26 cellular contexts compared by ENCODE assay signal in the genomic region with DNA sequence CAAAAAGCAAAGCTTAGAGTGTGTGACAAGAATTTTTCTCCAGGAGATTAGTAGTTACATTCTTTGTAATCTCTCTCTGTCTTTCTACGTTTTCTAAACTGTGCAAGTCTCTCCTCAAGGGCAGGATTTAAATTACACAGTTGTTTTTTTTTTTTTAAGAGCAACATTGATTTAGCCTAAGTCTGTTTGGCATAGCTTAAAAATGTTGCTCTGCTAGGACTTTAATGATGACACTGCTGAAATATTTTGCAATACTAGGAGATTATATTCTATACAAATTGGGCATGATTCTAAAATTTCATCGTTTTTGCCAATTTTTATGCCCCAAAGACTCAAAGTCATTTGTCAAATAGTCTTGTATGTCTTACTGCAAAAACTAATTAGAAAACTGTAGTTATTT.
"Had no signal": no experiment of that assay in that cellular context is flagged by ENCODE, and none has a peak within 500 bp of the region (broad histone marks: within the 10 kb centered on the region; RNA-seq: fewer than 3 reads in every experiment).

No MANE protein-coding gene starts in this region.

- DNase-seq: activated B cell treated with CpG ODN at 0.5 μM for 24 hours; activated CD4-positive, alpha-beta T cell treated with anti-CD3 and anti-CD28 coated beads for 36 hours; activated CD8-positive, alpha-beta memory T cell treated with anti-CD3 and anti-CD28 coated beads, Interleukin-2, amount 10 ng/mL, durations not matched to agents 7 days and 5 days; activated CD8-positive, alpha-beta T cell treated with anti-CD3 and anti-CD28 coated beads, Interleukin-2, amount 10 ng/mL, durations not matched to agents 7 days and 5 days; activated naive CD4-positive, alpha-beta T cell; activated T-cell treated with anti-CD3 and anti-CD28 coated beads, Interleukin-2, amount 50 U/mL, for 48 hours; anterior cingulate cortex; body of pancreas; effector CD8-positive, alpha-beta T cell; foreskin keratinocyte; heart left ventricle; hypothalamus; ovary; right lobe of liver; small intestine; stimulated activated CD4-positive, alpha-beta T cell treated with anti-CD3 and anti-CD28 coated beads, Interleukin-4, amount 100 ng/mL, for 24 hours; T-cell; uterus had no signal

- H3K36me3 Mint-ChIP-seq: activated CD8-positive, alpha-beta memory T cell treated with anti-CD3 and anti-CD28 coated beads, Interleukin-2, amount 10 ng/mL, durations not matched to agents 7 days and 5 days; activated naive CD4-positive, alpha-beta T cell treated with anti-CD3 and anti-CD28 coated beads, Interleukin-2, amount 50 U/mL, for 72 hours; memory B cell; stimulated activated effector memory CD8-positive, alpha-beta T cell treated with anti-CD3 and anti-CD28 coated beads, Interleukin-12 subunit alpha, Interleukin-12 subunit beta, amount 100 ng/mL, for 72 hours; T-cell; type B pancreatic cell had no signal

- H3K4me1 ChIP-seq: body of pancreas, foreskin keratinocyte, heart left ventricle, right lobe of liver, uterus had no signal

- H3K27me3 ChIP-seq: body of pancreas, heart left ventricle, neutrophil, ovary, right lobe of liver, uterus had no signal

- H3K9me3 ChIP-seq: body of pancreas, neutrophil, ovary, right lobe of liver, uterus had no signal

- H3K4me1 Mint-ChIP-seq: activated B cell treated with CpG ODN at 0.5 μM for 24 hours; memory B cell; stimulated activated effector memory CD8-positive, alpha-beta T cell treated with anti-CD3 and anti-CD28 coated beads, Interleukin-12 subunit alpha, Interleukin-12 subunit beta, amount 100 ng/mL, for 72 hours had no signal

- H3K4me3 Mint-ChIP-seq: activated B cell treated with CpG ODN at 0.5 μM for 24 hours; activated CD4-positive, alpha-beta T cell treated with anti-CD3 and anti-CD28 coated beads for 36 hours; activated CD8-positive, alpha-beta memory T cell treated with anti-CD3 and anti-CD28 coated beads, Interleukin-2, amount 10 ng/mL, durations not matched to agents 7 days and 5 days; activated CD8-positive, alpha-beta T cell treated with anti-CD3 and anti-CD28 coated beads, Interleukin-2, amount 10 ng/mL, durations not matched to agents 7 days and 5 days; memory B cell; natural killer cell treated with Interleukin-12 subunit alpha and Interleukin-12 subunit beta and Interleukin-15 and Interleukin-18, amount 100 ng/mL, for 72 hours; stimulated activated effector memory CD8-positive, alpha-beta T cell treated with anti-CD3 and anti-CD28 coated beads, Interleukin-12 subunit alpha, Interleukin-12 subunit beta, amount 100 ng/mL, for 72 hours; stimulated activated naive CD8-positive, alpha-beta T cell treated with anti-CD3 and anti-CD28 coated beads, Interleukin-15, Interleukin-2, amounts not matched to agents 100 ng/mL and 50 ng/mL, for 24 hours; T-cell; type B pancreatic cell had no signal

- H3K9me3 Mint-ChIP-seq: activated B cell treated with CpG ODN at 0.5 μM for 24 hours, type B pancreatic cell had no signal

- H3K27ac Mint-ChIP-seq: activated B cell treated with CpG ODN at 0.5 μM for 24 hours; activated CD4-positive, alpha-beta T cell treated with anti-CD3 and anti-CD28 coated beads for 36 hours; activated CD8-positive, alpha-beta memory T cell treated with anti-CD3 and anti-CD28 coated beads, Interleukin-2, amount 10 ng/mL, durations not matched to agents 7 days and 5 days; activated CD8-positive, alpha-beta T cell treated with anti-CD3 and anti-CD28 coated beads, Interleukin-2, amount 10 ng/mL, durations not matched to agents 7 days and 5 days; activated naive CD4-positive, alpha-beta T cell treated with anti-CD3 and anti-CD28 coated beads, Interleukin-2, amount 50 U/mL, for 72 hours; memory B cell; natural killer cell treated with Interleukin-12 subunit alpha and Interleukin-12 subunit beta and Interleukin-15 and Interleukin-18, amount 100 ng/mL, for 72 hours; progenitor cell of endocrine pancreas; stimulated activated effector memory CD8-positive, alpha-beta T cell treated with anti-CD3 and anti-CD28 coated beads, Interleukin-12 subunit alpha, Interleukin-12 subunit beta, amount 100 ng/mL, for 72 hours; stimulated activated naive CD8-positive, alpha-beta T cell treated with anti-CD3 and anti-CD28 coated beads, Interleukin-15, Interleukin-2, amounts not matched to agents 100 ng/mL and 50 ng/mL, for 24 hours; T-cell; type B pancreatic cell had no signal

- H3K36me3 ChIP-seq: heart left ventricle, neutrophil, ovary, right lobe of liver, uterus had no signal

- H3K27ac ChIP-seq: body of pancreas, foreskin keratinocyte, heart left ventricle, neutrophil, ovary, right lobe of liver, uterus had no signal

- H3K4me3 ChIP-seq: body of pancreas, heart left ventricle, ovary, right lobe of liver, uterus had no signal

- H3K27me3 Mint-ChIP-seq: activated CD4-positive, alpha-beta T cell treated with anti-CD3 and anti-CD28 coated beads for 36 hours; activated CD8-positive, alpha-beta memory T cell treated with anti-CD3 and anti-CD28 coated beads, Interleukin-2, amount 10 ng/mL, durations not matched to agents 7 days and 5 days; natural killer cell treated with Interleukin-12 subunit alpha and Interleukin-12 subunit beta and Interleukin-15 and Interleukin-18, amount 100 ng/mL, for 72 hours; progenitor cell of endocrine pancreas; stimulated activated naive CD8-positive, alpha-beta T cell treated with anti-CD3 and anti-CD28 coated beads, Interleukin-15, Interleukin-2, amounts not matched to agents 100 ng/mL and 50 ng/mL, for 24 hours had no signal
